14 cellular contexts compared by ENCODE assay signal in the genomic region with DNA sequence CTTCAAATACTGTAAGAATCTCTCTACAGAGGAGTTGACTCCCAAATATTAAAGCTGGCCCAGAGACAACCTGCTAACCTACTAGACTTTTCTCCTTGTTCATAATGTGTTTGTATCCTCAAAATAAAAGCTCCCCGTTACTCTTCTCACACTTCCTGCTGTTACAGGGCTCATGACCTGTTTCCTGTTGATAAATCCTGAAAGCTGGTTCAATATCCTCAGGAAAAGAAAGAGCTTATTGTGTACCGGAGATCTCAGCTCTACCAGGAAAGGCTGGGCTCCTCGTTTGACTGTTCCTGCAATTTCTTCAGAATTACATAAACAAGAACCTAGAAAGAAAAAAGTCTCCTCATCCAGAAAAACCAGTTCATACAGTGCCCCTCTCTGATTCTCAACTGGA. TPM values are rescaled to one million over a fixed set of nuclear protein-coding genes. Genes with fewer than 3 reads are reported as not detected.
DNase-seq lines count a peak whose midpoint lies in the region; ATAC-seq and TF ChIP-seq lines count a peak whose summit lies in the region.
"Had no signal": no experiment of that assay in that cellular context is flagged by ENCODE, and none has a peak within 500 bp of the region (broad histone marks: within the 10 kb centered on the region; RNA-seq: fewer than 3 reads in every experiment).

No MANE protein-coding gene starts in this region.

- H3K36me3 ChIP-seq in right lobe of liver, result no peaks in the 10 kb centered on the region
- no peaks in the 10 kb centered on the region for H3K36me3 ChIP-seq in smooth muscle cell (ENCODE audit: low read depth)

- H2AFZ ChIP-seq in smooth muscle cell (ENCODE audit: low read depth), result peak overlapping the region; percentile 17

- H3K4me3 ChIP-seq in dorsolateral prefrontal cortex (peak overlapping the region in 1 of 59 donors; percentile 12), right lobe of liver (no peak overlapping the region), smooth muscle cell (no peak overlapping the region)

- TF ChIP-seq CTCF in dorsolateral prefrontal cortex (IDR thresholded peaks at IDR 0.05 in 54 of 56, conservative IDR thresholded peaks at IDR 0.05 in 2 of 56; ENCODE audit: low read depth in 1 of 56, partially characterized antibody in 56 of 56) (no peak), right lobe of liver (IDR thresholded peaks at IDR 0.05) (no peak), smooth muscle cell (IDR thresholded peaks at IDR 0.05; ENCODE audit: borderline replicate concordance, insufficient read depth, poor library complexity, severe bottlenecking) (no peak)

- ATAC-seq in right lobe of liver (peak; percentile 64 to 88 (median 78)), GM18517 (IDR thresholded peaks at IDR 0.05; ENCODE audit: unreplicated experiment) (no peak)
- ATAC-seq: activated T-helper 17 cell treated with anti-CD3 and anti-CD28 coated beads, Interleukin-2, amount 50 U/mL, for 72 hours had no signal

- H3K79me2 ChIP-seq in smooth muscle cell (ENCODE audit: low read depth), result no peaks in the 10 kb centered on the region

- no peak for TF ChIP-seq POLR2A in right lobe of liver (IDR thresholded peaks at IDR 0.05)

- no peaks in the 10 kb centered on the region for H4K20me1 ChIP-seq in smooth muscle cell (ENCODE audit: low read depth)

- H3K9ac ChIP-seq in smooth muscle cell (ENCODE audit: low read depth), result no peak overlapping the region

- intact Hi-C loops in dorsolateral prefrontal cortex (cut with DNase I), result no loop called here
- intact Hi-C loops in right lobe of liver (cut with DNase I), result no loop called here

- DNase-seq in H4 (ENCODE audit: low spot score) (peak; percentile 25), dorsolateral prefrontal cortex (no peak), right lobe of liver (no peak), smooth muscle cell (lab: John Stamatoyannopoulos, UW; ENCODE audit: unreplicated experiment) (no peak), T-helper 9 cell (no peak), GM19240 (ENCODE audit: insufficient read length, low spot score) (no peak), NCI-H774 (lab: John Stamatoyannopoulos, UW) (no peak)
- DNase-seq: activated CD4-positive, CD25-positive, alpha-beta regulatory T cell; naive B cell; NCI-H446; stimulated activated CD4-positive, alpha-beta T cell treated with anti-CD3 and anti-CD28 coated beads, Interleukin-12 subunit alpha, Interleukin-12 subunit beta, amount 100 ng/mL, for 4 hours had no signal

- WGBS in right lobe of liver (ENCODE audit: insufficient coverage, low coverage, low lambda C conversion rate, missing lambda C conversion rate), result 46% methylated on average over 3 of the region's 3 CpGs
- WGBS in smooth muscle cell (ENCODE audit: low lambda C conversion rate), result 10% methylated on average over 3 of the region's 3 CpGs

- H3F3A ChIP-seq in smooth muscle cell (ENCODE audit: low read depth), result no peaks in the 10 kb centered on the region

- H3K9me3 ChIP-seq in right lobe of liver (no peaks in the 10 kb centered on the region), smooth muscle cell (replicated peaks; ENCODE audit: low read depth) (no peaks in the 10 kb centered on the region)

- H3K4me1 ChIP-seq in right lobe of liver (no peaks in the 10 kb centered on the region), smooth muscle cell (ENCODE audit: low read depth) (no peaks in the 10 kb centered on the region)

- H3K27ac ChIP-seq in dorsolateral prefrontal cortex (peak overlapping the region in 35 of 59 donors; percentile 6 to 77 (median 44)), right lobe of liver (peak overlapping the region; percentile 13 to 76 (median 52)), smooth muscle cell (ENCODE audit: low read depth) (no peak overlapping the region)

- H3K4me2 ChIP-seq in smooth muscle cell, result no peak overlapping the region

- H3K27me3 ChIP-seq in dorsolateral prefrontal cortex (no peaks in the 10 kb centered on the region), right lobe of liver (no peaks in the 10 kb centered on the region), smooth muscle cell (ENCODE audit: low read depth) (no peaks in the 10 kb centered on the region)

RNA-seq across cellular contexts. Expression of a gene that starts 30.8 kb away (rescaled TPM):
- 0.50 and 1.4 TPM in 2 replicates for total RNA-seq in H4 (2014; rRNA removed; shearing (Covaris generic))
- 1 to 10 TPM in 87 of 120 experiments, under 1 TPM in 30, not detected in 3; 0.23 to 6.4 (median 1.6) TPM for total RNA-seq in dorsolateral prefrontal cortex
- total RNA-seq in right lobe of liver, result 1 to 10 TPM in 2 of 6 experiments, under 1 TPM in 4; 0.49 to 2.5 (median 0.71) TPM
- total RNA-seq in smooth muscle cell, result 0.40 TPM in 1 of 2 replicates, not detected in the other
- polyA plus RNA-seq in smooth muscle cell, result 0.70 TPM in 1 of 2 replicates, not detected in the other
- total RNA-seq: activated T-helper 17 cell treated with anti-CD3 and anti-CD28 coated beads, Interleukin-2, amount 50 U/mL, for 72 hours had no signal

RNA-seq across cellular contexts. Expression of a gene that starts 37.5 kb away (rescaled TPM):
- total RNA-seq in H4 (2014; rRNA removed; shearing (Covaris generic)), result not detected in 2 replicates
- 1 to 10 TPM in 82 of 120 experiments, under 1 TPM in 31, not detected in 7; 0.28 to 4.9 (median 1.5) TPM for total RNA-seq in dorsolateral prefrontal cortex
- total RNA-seq in right lobe of liver, result not detected
- not detected in 2 replicates for total RNA-seq in smooth muscle cell
- not detected in 2 replicates for polyA plus RNA-seq in smooth muscle cell
- total RNA-seq: activated T-helper 17 cell treated with anti-CD3 and anti-CD28 coated beads, Interleukin-2, amount 50 U/mL, for 72 hours had no signal
- polyA plus RNA-seq: BJ had no signal

RNA-seq across cellular contexts. Expression of a gene that starts 57.5 kb away (rescaled TPM):
- not detected in 2 replicates for total RNA-seq in H4 (2014; rRNA removed; shearing (Covaris generic))
- 1 to 10 TPM in 3 of 120 experiments, under 1 TPM in 34, not detected in 83; 0.17 to 1.7 (median 0.52) TPM for total RNA-seq in dorsolateral prefrontal cortex
- total RNA-seq in right lobe of liver, result not detected
- total RNA-seq in smooth muscle cell, result not detected in 2 replicates
- not detected in 2 replicates for polyA plus RNA-seq in smooth muscle cell
- total RNA-seq: activated T-helper 17 cell treated with anti-CD3 and anti-CD28 coated beads, Interleukin-2, amount 50 U/mL, for 72 hours had no signal
- polyA plus RNA-seq: BJ had no signal
